Comparison of ENCODE assay signal across 27 cellular contexts in the genomic region with DNA sequence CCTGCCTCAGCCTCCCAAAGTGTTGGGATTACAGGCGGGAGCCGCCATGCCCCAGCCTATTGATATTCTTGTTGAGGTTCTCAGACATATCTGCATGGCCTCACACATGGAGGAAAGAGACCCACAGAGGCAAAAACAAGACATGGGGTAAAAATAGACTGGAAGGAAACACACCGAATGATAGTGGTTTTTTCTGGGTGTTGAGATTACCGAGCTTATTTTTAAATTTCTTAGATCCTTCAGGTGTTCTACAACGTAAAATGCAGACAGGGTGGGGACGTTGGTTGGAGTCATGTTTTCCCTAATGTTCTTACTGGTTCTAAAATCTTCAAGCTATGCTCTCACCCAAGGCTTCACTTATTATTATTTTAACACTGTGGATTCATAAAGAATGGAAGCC. TPM values are rescaled to one million over a fixed set of nuclear protein-coding genes. Genes with fewer than 3 reads are reported as not detected.
DNase-seq lines count a peak whose midpoint lies in the region; ATAC-seq and TF ChIP-seq lines count a peak whose summit lies in the region.
"Had no signal": no experiment of that assay in that cellular context is flagged by ENCODE, and none has a peak within 500 bp of the region (broad histone marks: within the 10 kb centered on the region; RNA-seq: fewer than 3 reads in every experiment).

No MANE protein-coding gene starts in this region.

- H3K27ac Mint-ChIP-seq in T-helper 1 cell treated with Interleukin-12 subunit alpha and Interleukin-12 subunit beta and Interleukin-4 antibody, amounts not matched to agents 30 μg/mL and 1 μg/mL, for 36 hours = peak overlapping the region; percentile 93
- H3K27ac Mint-ChIP-seq in CD8-positive, alpha-beta T cell = peak overlapping the region; percentile 93
- H3K27ac Mint-ChIP-seq in activated CD4-positive, alpha-beta memory T cell treated with anti-CD3 and anti-CD28 coated beads for 36 hours = peak overlapping the region; percentile 89
- peak overlapping the region in 4 of 6 donors; percentile 14 to 37 (median 25) for H3K27ac Mint-ChIP-seq in immature natural killer cell

- H3K27me3 ChIP-seq in CD8-positive, alpha-beta T cell (ENCODE audit: insufficient read depth, low read length) = no peaks in the 10 kb centered on the region
- H3K27me3 ChIP-seq in vagina (no peaks in the 10 kb centered on the region), SJCRH30 (peaks cover 34% of the 10 kb centered on the region)
- H3K27me3 ChIP-seq: BE2C, foreskin keratinocyte, pancreas, right lobe of liver had no signal

- peaks cover 75% of the 10 kb centered on the region for H3K4me1 ChIP-seq in CD8-positive, alpha-beta T cell (ENCODE audit: insufficient read depth, low read length)
- H3K4me1 ChIP-seq in vagina (no peaks in the 10 kb centered on the region), SJCRH30 (no peaks in the 10 kb centered on the region)
- H3K4me1 ChIP-seq: BE2C, pancreas, right lobe of liver had no signal

- H3K27ac ChIP-seq in CD8-positive, alpha-beta T cell (ENCODE audit: low read depth, low read length) = no peak overlapping the region
- no peak overlapping the region for H3K27ac ChIP-seq in vagina
- H3K27ac ChIP-seq in SJCRH30 = no peak overlapping the region
- H3K27ac ChIP-seq: 22Rv1, foreskin keratinocyte, pancreas, right lobe of liver, SK-N-MC, tibial nerve had no signal

- H3K4me3 ChIP-seq in CD8-positive, alpha-beta T cell (ENCODE audit: low read depth, low read length) = no peak overlapping the region
- no peak overlapping the region for H3K4me3 ChIP-seq in vagina
- H3K4me3 ChIP-seq in SJCRH30 = no peak overlapping the region
- H3K4me3 ChIP-seq: pancreas, right lobe of liver, SK-N-MC, tibial nerve had no signal

- CTCF ChIA-PET in CD8-positive, alpha-beta T cell (lab: Charles Lee) = interaction anchor here (0.7 to 10.2 kb wide), 4 partner anchors 10 to 81 kb away, joined by 3 to 81 read pairs (median 9); partner anchors contain the start of gene RUNX3
- CTCF ChIA-PET in activated CD4-positive, alpha-beta memory T cell treated with anti-CD3 and anti-CD28 coated beads for 36 hours (lab: Charles Lee) = interaction anchor here (0.6 to 3.5 kb wide), 6 partner anchors 8 to 473 kb away, joined by 3 to 24 read pairs (median 4); partner anchors contain the start of gene RUNX3

- DNase-seq in T-helper 1 cell (no peak), immature natural killer cell (no peak), vagina (ENCODE audit: extremely low spot score in 2 of 2) (no peak), SJCRH30 (no peak)
- peak in 1 of 7 experiments; percentile 33 for DNase-seq in CD8-positive, alpha-beta T cell
- DNase-seq in activated CD4-positive, alpha-beta memory T cell treated with anti-CD3 and anti-CD28 coated beads for 36 hours = no peak
- DNase-seq: activated CD4-positive, alpha-beta T cell treated with anti-CD3 and anti-CD28 coated beads for 48 hours; anterior cingulate cortex; BE2C; central memory CD4-positive, alpha-beta T cell; DMS 273 treated with DMSO at 0.1 percent for 48 hours; foreskin keratinocyte; HCEC 1CT; mammary epithelial cell; MV-4-11; NCI-H1694 treated with DMSO at 0.1 percent for 48 hours; NCI-H2227 treated with DMSO at 0.1 percent for 48 hours; NCI-H82 had no signal

- no peaks in the 10 kb centered on the region for H3K27me3 Mint-ChIP-seq in T-helper 1 cell treated with Interleukin-12 subunit alpha and Interleukin-12 subunit beta and Interleukin-4 antibody, amounts not matched to agents 30 μg/mL and 1 μg/mL, for 36 hours (ENCODE audit: low read depth)
- H3K27me3 Mint-ChIP-seq in CD8-positive, alpha-beta T cell (ENCODE audit: low read depth) = no peaks in the 10 kb centered on the region
- no peaks in the 10 kb centered on the region for H3K27me3 Mint-ChIP-seq in activated CD4-positive, alpha-beta memory T cell treated with anti-CD3 and anti-CD28 coated beads for 36 hours
- H3K27me3 Mint-ChIP-seq in immature natural killer cell (ENCODE audit: low read depth in 3 of 3) = peaks cover 8 to 22% (median 19%) of the 10 kb centered on the region in 3 donors

- no peaks in the 10 kb centered on the region for H3K9me3 Mint-ChIP-seq in T-helper 1 cell treated with Interleukin-12 subunit alpha and Interleukin-12 subunit beta and Interleukin-4 antibody, amounts not matched to agents 30 μg/mL and 1 μg/mL, for 36 hours
- H3K9me3 Mint-ChIP-seq in CD8-positive, alpha-beta T cell = no peaks in the 10 kb centered on the region
- no peaks in the 10 kb centered on the region for H3K9me3 Mint-ChIP-seq in activated CD4-positive, alpha-beta memory T cell treated with anti-CD3 and anti-CD28 coated beads for 36 hours
- H3K9me3 Mint-ChIP-seq in immature natural killer cell = no peaks in the 10 kb centered on the region

- no peak for TF ChIP-seq CTCF in CD8-positive, alpha-beta T cell (IDR thresholded peaks at IDR 0.05)
- TF ChIP-seq CTCF in vagina (IDR thresholded peaks at IDR 0.05) = no peak

- ATAC-seq in CD8-positive, alpha-beta T cell = peak; percentile 7
- ATAC-seq in GM18520 (IDR thresholded peaks at IDR 0.05; ENCODE audit: unreplicated experiment) = no peak
- ATAC-seq: foreskin keratinocyte, HepG2, pancreas, right lobe of liver had no signal

- H3K36me3 ChIP-seq in CD8-positive, alpha-beta T cell (ENCODE audit: insufficient read depth, low read length) = no peaks in the 10 kb centered on the region
- H3K36me3 ChIP-seq in vagina (no peaks in the 10 kb centered on the region), SJCRH30 (no peaks in the 10 kb centered on the region)
- H3K36me3 ChIP-seq: BE2C, pancreas, right lobe of liver, tibial nerve had no signal

- no peak for TF ChIP-seq POLR2A in vagina (IDR thresholded peaks at IDR 0.05)

- H3K36me3 Mint-ChIP-seq in T-helper 1 cell treated with Interleukin-12 subunit alpha and Interleukin-12 subunit beta and Interleukin-4 antibody, amounts not matched to agents 30 μg/mL and 1 μg/mL, for 36 hours (ENCODE audit: low read depth) = peaks cover 54% of the 10 kb centered on the region
- peaks cover 9% of the 10 kb centered on the region for H3K36me3 Mint-ChIP-seq in CD8-positive, alpha-beta T cell
- H3K36me3 Mint-ChIP-seq in activated CD4-positive, alpha-beta memory T cell treated with anti-CD3 and anti-CD28 coated beads for 36 hours = peaks cover 57% of the 10 kb centered on the region
- no peaks in the 10 kb centered on the region for H3K36me3 Mint-ChIP-seq in immature natural killer cell

- intact Hi-C loops in CD8-positive, alpha-beta T cell (cut with DNase I, micrococcal nuclease) = loop anchor here in 1 of 2 experiments (1.0 to 5.0 kb wide), 3 partner anchors 9 to 193 kb away; no protein-coding TSS in a partner anchor
- intact Hi-C loops in activated CD4-positive, alpha-beta memory T cell treated with anti-CD3 and anti-CD28 coated beads for 36 hours (cut with micrococcal nuclease) = loop anchor here (2.0 to 10.0 kb wide), 4 partner anchors 29 to 151 kb away; no protein-coding TSS in a partner anchor
- intact Hi-C loops in vagina (cut with DNase I) = no loop called here

- H3K9me3 ChIP-seq in CD8-positive, alpha-beta T cell (ENCODE audit: low read length) = no peaks in the 10 kb centered on the region
- H3K9me3 ChIP-seq in vagina (no peaks in the 10 kb centered on the region), SJCRH30 (replicated peaks) (no peaks in the 10 kb centered on the region; the same call in 1 of the 2 replicates)
- H3K9me3 ChIP-seq: BE2C, pancreas, right lobe of liver, tibial nerve had no signal

- H3K4me3 Mint-ChIP-seq in T-helper 1 cell treated with Interleukin-12 subunit alpha and Interleukin-12 subunit beta and Interleukin-4 antibody, amounts not matched to agents 30 μg/mL and 1 μg/mL, for 36 hours = peak overlapping the region; percentile 53
- H3K4me3 Mint-ChIP-seq in CD8-positive, alpha-beta T cell = peak overlapping the region; percentile 36
- peak overlapping the region; percentile 36 for H3K4me3 Mint-ChIP-seq in activated CD4-positive, alpha-beta memory T cell treated with anti-CD3 and anti-CD28 coated beads for 36 hours
- peak overlapping the region in 3 of 5 donors; percentile 10 to 51 (median 30) for H3K4me3 Mint-ChIP-seq in immature natural killer cell

- peaks cover 78% of the 10 kb centered on the region for H3K4me1 Mint-ChIP-seq in T-helper 1 cell treated with Interleukin-12 subunit alpha and Interleukin-12 subunit beta and Interleukin-4 antibody, amounts not matched to agents 30 μg/mL and 1 μg/mL, for 36 hours (ENCODE audit: low read depth)
- peaks cover 82% of the 10 kb centered on the region for H3K4me1 Mint-ChIP-seq in CD8-positive, alpha-beta T cell (ENCODE audit: low read depth)
- peaks cover 83% of the 10 kb centered on the region for H3K4me1 Mint-ChIP-seq in activated CD4-positive, alpha-beta memory T cell treated with anti-CD3 and anti-CD28 coated beads for 36 hours (ENCODE audit: low read depth)
- peaks cover 61 to 62% of the 10 kb centered on the region in 2 donors for H3K4me1 Mint-ChIP-seq in immature natural killer cell

- POLR2A ChIA-PET in CD8-positive, alpha-beta T cell (lab: Charles Lee) = interaction anchor here (0.8 to 1.5 kb wide), 7 partner anchors 10 to 142 kb away, joined by 3 to 6 read pairs (median 4); partner anchors contain the start of gene RUNX3
- POLR2A ChIA-PET in activated CD4-positive, alpha-beta memory T cell treated with anti-CD3 and anti-CD28 coated beads for 36 hours (lab: Charles Lee) = interaction anchor here (1.0 to 3.9 kb wide), 3 partner anchors 12 to 69 kb away, joined by 3 to 29 read pairs (median 3); no protein-coding TSS in a partner anchor

RNA-seq across cellular contexts. Expression of gene RUNX3, which starts 23.9 kb away (rescaled TPM):
- total RNA-seq in CD8-positive, alpha-beta T cell = 100 to 1,000 TPM; 423 to 424 TPM
- 100 to 1,000 TPM; 153 to 155 TPM for total RNA-seq in activated CD4-positive, alpha-beta memory T cell treated with anti-CD3 and anti-CD28 coated beads for 36 hours
- polyA plus RNA-seq in immature natural killer cell = 100 to 1,000 TPM in 1 of 3 donors, 10 to 100 TPM in 2; 83.7 to 132 (median 93.2) TPM
- 4.2 TPM for total RNA-seq in vagina
- 0.02 TPM in 1 of 2 replicates, not detected in the other for total RNA-seq in SJCRH30 (2014; rRNA removed; shearing (Covaris generic))
- total RNA-seq: epithelial cell of proximal tubule, foreskin keratinocyte had no signal

Comparison
In these comparisons a context has a peak if more than half of its experiments do, and no peak if none do; other contexts are left out.
1. H3K27ac Mint-ChIP-seq: peak in every context shown above with its lines; median percentile 93 in T-helper 1 cell treated with Interleukin-12 subunit alpha and Interleukin-12 subunit beta and Interleukin-4 antibody, amounts not matched to agents 30 μg/mL and 1 μg/mL, for 36 hours; 93 in CD8-positive, alpha-beta T cell; 89 in activated CD4-positive, alpha-beta memory T cell treated with anti-CD3 and anti-CD28 coated beads for 36 hours; 25 in immature natural killer cell.
2. RNA of gene RUNX3, which starts 23.9 kb away (total RNA-seq): 423 to 424 TPM in CD8-positive, alpha-beta T cell and 153 to 155 TPM in activated CD4-positive, alpha-beta memory T cell treated with anti-CD3 and anti-CD28 coated beads for 36 hours; 4.2 TPM in vagina (single experiment) and 0.02 TPM in SJCRH30; every median in the first group is over 10 times any median in the second.
3. Peak in every context shown above with its lines, with median percentiles within 50 percentile points of each other: H3K4me3 Mint-ChIP-seq.